In the genomic region with DNA sequence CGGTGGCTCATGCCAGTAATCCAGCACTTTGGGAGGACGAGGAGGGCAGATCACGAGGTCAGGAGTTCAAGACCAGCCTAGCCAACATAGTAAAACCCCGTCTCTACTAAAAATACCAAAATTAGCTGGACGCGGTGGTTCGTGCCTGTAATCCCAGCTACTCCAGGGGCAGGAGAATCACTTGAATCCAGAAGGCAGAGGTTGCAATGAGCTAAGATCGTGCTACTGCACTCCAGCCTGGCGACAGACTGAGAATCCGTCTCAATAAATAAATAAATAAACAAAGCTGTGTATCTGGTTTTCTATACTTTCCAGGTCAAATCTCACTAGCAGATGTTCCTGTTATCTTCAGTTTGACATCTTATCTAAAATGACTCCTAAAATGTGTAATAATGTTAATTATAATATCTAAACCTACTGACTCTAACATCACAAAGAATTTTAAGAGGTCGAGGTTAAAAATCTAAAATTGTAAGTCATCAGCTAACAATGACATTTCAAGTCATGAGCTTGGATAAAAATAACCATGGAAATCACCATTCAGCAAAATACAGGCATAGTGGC, we compare ENCODE assay signal across 9 cellular contexts. TPM values are rescaled to one million over a fixed set of nuclear protein-coding genes. Genes with fewer than 3 reads are reported as not detected.
DNase-seq lines count a peak whose midpoint lies in the region; ATAC-seq, FAIRE-seq and TF ChIP-seq lines count a peak whose summit lies in the region.
"Had no signal": no experiment of that assay in that cellular context is flagged by ENCODE, and none has a peak within 500 bp of the region (broad histone marks: within the 10 kb centered on the region; RNA-seq: fewer than 3 reads in every experiment).

No MANE protein-coding gene starts in this region.

- no peak overlapping the region for H2BK15ac ChIP-seq in H9 (ENCODE audit: low read depth, low read length)

- no TSS peak for BruUV-seq in K562 (replicated peaks; lab: Mats Ljungman, UMichigan)

- no peak overlapping the region for H3K9ac ChIP-seq in H9 (ENCODE audit: extremely low read depth, insufficient read length, low read length)
- H3K9ac ChIP-seq in K562 (ENCODE audit: insufficient read depth in 1 of 2, low read depth in 2 of 2, low read length in 2 of 2): peak overlapping the region; percentile 87 to 88

- no peak overlapping the region for H4K91ac ChIP-seq in H9 (ENCODE audit: insufficient read length, low read depth, low read length)

- no peak overlapping the region for H2BK120ac ChIP-seq in H9 (ENCODE audit: low read depth, low read length, poor library complexity, severe bottlenecking)

- ATAC-seq in A549 (no peak), K562 (no peak), right lobe of liver (no peak), GM21367 (IDR thresholded peaks at IDR 0.05; ENCODE audit: unreplicated experiment) (no peak)

- peaks cover 0 to 2% (median 0%) of the 10 kb centered on the region in 3 experiments; a peak in 4 of 7 replicates for H3K36me3 Mint-ChIP-seq in H9 (ENCODE audit: insufficient read depth in 1 of 3, low read depth in 3 of 3)

- POLR2A ChIA-PET in A549 (lab: Yijun Ruan, JAX): interaction anchor here (1.8 to 4.5 kb wide), 2 partner anchors 66 to 287 kb away, joined by 6 to 36 read pairs; a partner anchor contains a TSS
- POLR2A ChIA-PET in K562 (lab: Yijun Ruan, JAX): interaction anchor here (0.6 to 1.4 kb wide), 7 partner anchors 9 to 195 kb away, joined by 3 to 6 read pairs (median 4); a partner anchor contains a TSS

- no peak overlapping the region for H2BK20ac ChIP-seq in H9 (ENCODE audit: low read depth, low read length, poor library complexity, severe bottlenecking)

- H3K14ac ChIP-seq in H9 (ENCODE audit: insufficient read depth, low read length): no peak overlapping the region

- H3K27me3 Mint-ChIP-seq in H9 (ENCODE audit: low read depth): no peaks in the 10 kb centered on the region; the same call in 1 of the 2 replicates

- H3K9me3 ChIP-seq in A549: no peaks in the 10 kb centered on the region
- H3K9me3 ChIP-seq in H9 (ENCODE audit: control insufficient read depth, low read depth, low read length): no peaks in the 10 kb centered on the region
- H3K9me3 ChIP-seq in K562 (replicated peaks; ENCODE audit: control insufficient read depth, insufficient read depth, low read depth, low read length): no peaks in the 10 kb centered on the region
- no peaks in the 10 kb centered on the region for H3K9me3 ChIP-seq in right lobe of liver

- H3K4me3 ChIP-seq in A549 (peak overlapping the region; percentile 84), K562 (peak overlapping the region; percentile 59), right lobe of liver (peak overlapping the region; percentile 72 to 94 (median 83))

- intact Hi-C loops in K562 (cut with micrococcal nuclease) (loop anchor here (5.0 to 10.0 kb wide), 2 partner anchors 142 to 434 kb away; a partner anchor contains a TSS), right lobe of liver (cut with DNase I) (no loop called here)

- CTCF ChIA-PET in A549 (lab: Yijun Ruan, JAX) (interaction anchor here (0.5 to 2.1 kb wide), 9 partner anchors 14 to 425 kb away, joined by 3 to 9 read pairs (median 4); a partner anchor contains a TSS), K562 (lab: Yijun Ruan, JAX; ENCODE audit: low intra/inter-chr PET ratio) (no interaction called here)

- H3T11ph ChIP-seq in H9 (ENCODE audit: low read length): no peak overlapping the region

- peaks cover 16% of the 10 kb centered on the region; the same call in 2 of the 3 replicates for H3K4me1 ChIP-seq in A549
- no peaks in the 10 kb centered on the region for H3K4me1 ChIP-seq in H9 (ENCODE audit: insufficient read depth, low read length)
- H3K4me1 ChIP-seq in K562 (replicated peaks in 1 of 2; ENCODE audit: control insufficient read depth in 2 of 2, insufficient read depth in 2 of 2, low read length in 2 of 2): peaks cover 1 to 6% of the 10 kb centered on the region in 2 experiments; a peak in 4 of 5 replicates
- H3K4me1 ChIP-seq in right lobe of liver: peaks cover 0 to 16% (median 5%) of the 10 kb centered on the region in 4 donors

- H3K79me1 ChIP-seq in H9 (ENCODE audit: insufficient read depth, low read depth, low read length, poor library complexity, severe bottlenecking): peaks cover 3% of the 10 kb centered on the region

- TF ChIP-seq EP300 in A549 (IDR thresholded peaks at IDR 0.05): no peak
- TF ChIP-seq EP300 in K562 (IDR thresholded peaks at IDR 0.05; ENCODE audit: low read length): no peak

- no peak overlapping the region for H3K56ac ChIP-seq in H9 (ENCODE audit: insufficient read length, low read depth, low read length)

- no peak for DNase-seq in A549 (ENCODE audit: low read depth in 1 of 2, low spot score in 1 of 2)
- no peak for DNase-seq in H9
- no peak for DNase-seq in K562 (ENCODE audit: extremely low read depth in 1 of 4, low spot score in 3 of 4)
- DNase-seq in right lobe of liver: no peak
- no peak for DNase-seq in MV-4-11 (lab: John Stamatoyannopoulos, UW)
- DNase-seq in superior temporal gyrus (ENCODE audit: extremely low spot score): no peak
- no peak for DNase-seq in DMS53 (lab: John Stamatoyannopoulos, UW)
- DNase-seq: activated CD4-positive, CD25-positive, alpha-beta regulatory T cell treated with anti-CD3 and anti-CD28 coated beads, Interleukin-2, amount 50 U/mL, for 72 hours had no signal

- in situ Hi-C loops in K562 (cut with MboI): no loop called here

- TF ChIP-seq CTCF in A549 (IDR thresholded peaks at IDR 0.05) (no peak), H9 (conservative IDR thresholded peaks at IDR 0.05) (no peak), K562 (IDR thresholded peaks at IDR 0.05 in 2 of 3, conservative IDR thresholded peaks at IDR 0.05 in 1 of 3; ENCODE audit: insufficient read depth in 2 of 3, low read depth in 1 of 3, low read length in 3 of 3) (no peak), right lobe of liver (IDR thresholded peaks at IDR 0.05) (no peak)

- peaks cover 6% of the 10 kb centered on the region; the same call in 1 of the 2 replicates for H3K79me2 ChIP-seq in H9 (ENCODE audit: insufficient read depth, low read length)
- peaks cover 58% of the 10 kb centered on the region for H3K79me2 ChIP-seq in K562 (ENCODE audit: control insufficient read depth, insufficient read depth, low read length)

- H3K23me2 ChIP-seq in H9 (ENCODE audit: insufficient read length, low read depth, low read length, poor library complexity, severe bottlenecking): peaks cover 13% of the 10 kb centered on the region

- TF ChIP-seq RAD21 in A549 (conservative IDR thresholded peaks at IDR 0.05 in 1 of 2, IDR thresholded peaks at IDR 0.05 in 1 of 2) (no peak), K562 (CRISPR knock-in tag; conservative IDR thresholded peaks at IDR 0.05 in 1 of 2, IDR thresholded peaks at IDR 0.05 in 1 of 2) (no peak)

- H3K27ac Mint-ChIP-seq in H9: no peak overlapping the region

- H4K5ac ChIP-seq in H9 (ENCODE audit: insufficient read length, low read depth, low read length): no peak overlapping the region

- H4K8ac ChIP-seq in H9 (replicated peaks; ENCODE audit: insufficient read length, low read depth, low read length): no peak overlapping the region

- TF ChIP-seq POLR2A in A549 (IDR thresholded peaks at IDR 0.05; ENCODE audit: low read length) (no peak), K562 (conservative IDR thresholded peaks at IDR 0.05) (no peak), right lobe of liver (IDR thresholded peaks at IDR 0.05) (no peak)

- H2AFZ ChIP-seq in H9 (ENCODE audit: low read length) (no peak overlapping the region), K562 (ENCODE audit: low read depth, low read length) (peak overlapping the region; percentile 98; the same call in 1 of the 2 replicates)

- no peak overlapping the region for H2BK12ac ChIP-seq in H9 (ENCODE audit: insufficient read length, low read depth, low read length)

- H3K23ac ChIP-seq in H9 (ENCODE audit: insufficient read length, low read depth, low read length): no peak overlapping the region

- 90% methylated on average over 11 of the region's 11 CpGs for WGBS in A549 (ENCODE audit: missing lambda C conversion rate)
- WGBS in H9 (ENCODE audit: extremely low coverage, insufficient read length, low lambda C conversion rate): no CpG with 5 or more reads among the region's 11 CpGs
- WGBS in K562 (ENCODE audit: insufficient coverage, low coverage, missing lambda C conversion rate): 67% methylated on average over 10 of the region's 11 CpGs
- 82% methylated on average over 11 of the region's 11 CpGs for WGBS in right lobe of liver (ENCODE audit: insufficient coverage, low coverage, low lambda C conversion rate, missing lambda C conversion rate)

- H3K27ac ChIP-seq in A549 (peak overlapping the region; percentile 91 to 96), H9 (ENCODE audit: insufficient read length, low read depth, low read length) (no peak overlapping the region), K562 (ENCODE audit: extremely low read depth, low read depth, low read length) (peak overlapping the region; percentile 97; the same call in 1 of the 3 replicates), right lobe of liver (peak overlapping the region; percentile 12 to 98 (median 93))

- no peaks in the 10 kb centered on the region for H3K36me3 ChIP-seq in K562 (ENCODE audit: control insufficient read depth, insufficient read depth, low read length)
- H3K36me3 ChIP-seq in right lobe of liver: no peaks in the 10 kb centered on the region

- no peak for FAIRE-seq in A549 (lab: Jason Lieb, UNC)
- FAIRE-seq in K562 (lab: Jason Lieb, UNC): no peak

- no peak overlapping the region for H3K4me3 Mint-ChIP-seq in H9

- H2AK5ac ChIP-seq in H9 (ENCODE audit: insufficient read length, low read length): no peak overlapping the region

- H3K9me3 Mint-ChIP-seq in H9: no peaks in the 10 kb centered on the region

- H3K4me2 ChIP-seq in A549 (peak overlapping the region; percentile 89), H9 (ENCODE audit: insufficient read depth, insufficient read length, low read length) (peak overlapping the region; percentile 82), K562 (ENCODE audit: insufficient read depth, low read length) (peak overlapping the region; percentile 91)

- H3K9me1 ChIP-seq in K562 (ENCODE audit: control insufficient read depth, insufficient read depth, low read length): no peaks in the 10 kb centered on the region

- no peak overlapping the region for H3K4ac ChIP-seq in H9 (ENCODE audit: low read depth, low read length)

- no peaks in the 10 kb centered on the region for H3K27me3 ChIP-seq in H9 (ENCODE audit: insufficient read depth, low read length)
- H3K27me3 ChIP-seq in K562 (ENCODE audit: control insufficient read depth in 2 of 2, insufficient read depth in 2 of 2, low read length in 2 of 2): no peaks in the 10 kb centered on the region
- H3K27me3 ChIP-seq in right lobe of liver: no peaks in the 10 kb centered on the region

- peaks cover 2 to 3% of the 10 kb centered on the region in 2 experiments for H3K4me1 Mint-ChIP-seq in H9

- H4K20me1 ChIP-seq in H9 (ENCODE audit: control insufficient read depth, insufficient read depth, insufficient read length) (no peaks in the 10 kb centered on the region), K562 (replicated peaks; ENCODE audit: control insufficient read depth, insufficient read depth, low read length) (no peaks in the 10 kb centered on the region)

- no peak overlapping the region for H2BK5ac ChIP-seq in H9 (ENCODE audit: insufficient read length, low read length)

- H3K18ac ChIP-seq in H9 (ENCODE audit: insufficient read length, low read depth, low read length): no peak overlapping the region

RNA-seq across cellular contexts. Expression of a gene that starts 2.4 kb away (rescaled TPM):
- polyA plus RNA-seq in A549 (2011; rRNA removed) (62.5 and 103 TPM in 2 replicates), A549 (2017; fragmentation: RNase III; extraction: RNeasy Plus Mini Kit Qiagen cat#74134 plus additional on column Dnase treatment) (70.2 to 73.8 TPM (median 70.8 TPM) in 3 replicates), K562 (2011; rRNA removed) (28.6 and 31.1 TPM in 2 replicates), K562 (2014; fragmentation: Illumina TruSeq; extraction: Trizol) (64.7 and 69.8 TPM in 2 replicates), K562 (2014; fragmentation: Nextera tagmentation; extraction: Ambion mirVana) (10 to 100 TPM; 44.1 to 64.5 TPM), K562 (2014; rRNA removed) (51.5 and 51.9 TPM in 2 replicates)
- polyA plus RNA-seq in A549 (2012; cell fraction: cytosol; rRNA removed): 25.8 and 26.5 TPM in 2 replicates
- 37.4 and 37.9 TPM in 2 replicates for polyA plus RNA-seq in A549 (2012; cell fraction: nucleus; rRNA removed)
- 29.3 and 30.4 TPM in 2 replicates for polyA minus RNA-seq in A549 (2011; rRNA and poly(A)+ RNA removed)
- total RNA-seq in H9 (2021) (54.7 and 57.7 TPM in 2 replicates), K562 (2014; rRNA removed) (46.7 and 51.7 TPM in 2 replicates), K562 (2014; rRNA removed; fragmentation: Illumina TruSeq; extraction: Trizol) (68.2 and 74.5 TPM in 2 replicates), K562 (2015; rRNA removed; fragmentation: Illumina TruSeq; extraction: Trizol) (59.3 and 62.5 TPM in 2 replicates), K562 (2021) (38.7 and 41.6 TPM in 2 replicates), right lobe of liver (10 to 100 TPM; 35.1 to 46.7 (median 41.0) TPM)
- total RNA-seq in K562 (2011; cell fraction: chromatin; rRNA removed; ENCODE audit: low replicate concordance): 46.3 and 124 TPM in 2 replicates
- total RNA-seq in K562 (2011; cell fraction: nucleolus; rRNA removed): 27.2 and 30.0 TPM in 2 replicates
- 47.2 and 66.9 TPM in 2 replicates for total RNA-seq in K562 (2011; cell fraction: nucleoplasm; rRNA removed)
- 19.4 and 27.7 TPM in 2 replicates for polyA plus RNA-seq in K562 (2011; cell fraction: cytosol; rRNA removed)
- polyA plus RNA-seq in K562 (2011; cell fraction: nucleus; rRNA removed): 16.9 and 28.6 TPM in 2 replicates
- 42.6 and 46.5 TPM in 2 replicates for polyA plus RNA-seq in K562 (2012)
- polyA minus RNA-seq in K562 (2011; rRNA and poly(A)+ RNA removed): 40.3 and 44.1 TPM in 2 replicates
- polyA minus RNA-seq in K562 (2011; cell fraction: cytosol; rRNA and poly(A)+ RNA removed): 14.9 and 19.2 TPM in 2 replicates
- 18.0 and 44.5 TPM in 2 replicates for polyA minus RNA-seq in K562 (2011; cell fraction: nucleus; rRNA and poly(A)+ RNA removed)
